In genomic region chr2:231012471-231012870, GRCh38 we compare ENCODE assay signal across 25 cellular contexts. TPM values are rescaled to one million over a fixed set of nuclear protein-coding genes. Genes with fewer than 3 reads are reported as not detected.
"Had no signal": no experiment of that assay in that cellular context is flagged by ENCODE, and none has a peak within 500 bp of the region (broad histone marks: within the 10 kb centered on the region; RNA-seq: fewer than 3 reads in every experiment).

No MANE protein-coding gene starts in this region.

- H3K9me3 ChIP-seq: esophagus squamous epithelium, gastroesophageal sphincter, ovary, psoas muscle, testis, tibial nerve had no signal

- H3K4me2 ChIP-seq: neural progenitor cell had no signal

- ATAC-seq: effector memory CD8-positive, alpha-beta T cell; gastroesophageal sphincter; natural killer cell treated with Interleukin-12 subunit alpha and Interleukin-12 subunit beta and Interleukin-15 and Interleukin-18, amount 100 ng/mL, for 72 hours; psoas muscle; sciatic nerve; stimulated activated naive B cell treated with anti-CD40 and anti-IgM and Interleukin-4, amounts not matched to agents 10 μg/mL and 1 μg/mL and 100 μg/mL, for 72 hours; stimulated activated naive CD8-positive, alpha-beta T cell treated with anti-CD3 and anti-CD28 coated beads, Interleukin-15, amount 100 ng/mL, for 72 hours had no signal

- H2AFZ ChIP-seq: neural progenitor cell had no signal

- H3K4me1 Mint-ChIP-seq: stimulated activated naive B cell treated with anti-CD40 and anti-IgM and Interleukin-4, amounts not matched to agents 10 μg/mL and 1 μg/mL and 100 μg/mL, for 72 hours; stimulated activated naive CD8-positive, alpha-beta T cell treated with anti-CD3 and anti-CD28 coated beads, Interleukin-15, amount 100 ng/mL, for 72 hours had no signal

- H3K4me3 ChIP-seq: esophagus squamous epithelium, gastroesophageal sphincter, neural progenitor cell, ovary, psoas muscle, testis, tibial nerve had no signal

- H3K27ac Mint-ChIP-seq: dendritic cell treated with granulocyte-macrophage colony-stimulating factor and Interleukin-4, amounts not matched to agents 40 ng/mL and 50 ng/mL, for 4 days; effector memory CD8-positive, alpha-beta T cell; natural killer cell treated with Interleukin-12 subunit alpha and Interleukin-12 subunit beta and Interleukin-15 and Interleukin-18, amount 100 ng/mL, for 72 hours; stimulated activated naive B cell treated with anti-CD40 and anti-IgM and Interleukin-4, amounts not matched to agents 10 μg/mL and 1 μg/mL and 100 μg/mL, for 72 hours; stimulated activated naive CD8-positive, alpha-beta T cell treated with anti-CD3 and anti-CD28 coated beads, Interleukin-15, amount 100 ng/mL, for 72 hours had no signal

- H3K9me3 Mint-ChIP-seq: dendritic cell treated with granulocyte-macrophage colony-stimulating factor and Interleukin-4, amounts not matched to agents 40 ng/mL and 50 ng/mL, for 4 days; effector memory CD8-positive, alpha-beta T cell; natural killer cell treated with Interleukin-12 subunit alpha and Interleukin-12 subunit beta and Interleukin-15 and Interleukin-18, amount 100 ng/mL, for 72 hours; neural progenitor cell; stimulated activated naive B cell treated with anti-CD40 and anti-IgM and Interleukin-4, amounts not matched to agents 10 μg/mL and 1 μg/mL and 100 μg/mL, for 72 hours; stimulated activated naive CD8-positive, alpha-beta T cell treated with anti-CD3 and anti-CD28 coated beads, Interleukin-15, amount 100 ng/mL, for 72 hours had no signal

- H3K4me3 Mint-ChIP-seq: dendritic cell treated with granulocyte-macrophage colony-stimulating factor and Interleukin-4, amounts not matched to agents 40 ng/mL and 50 ng/mL, for 4 days; effector memory CD8-positive, alpha-beta T cell; natural killer cell treated with Interleukin-12 subunit alpha and Interleukin-12 subunit beta and Interleukin-15 and Interleukin-18, amount 100 ng/mL, for 72 hours; neural progenitor cell; stimulated activated naive B cell treated with anti-CD40 and anti-IgM and Interleukin-4, amounts not matched to agents 10 μg/mL and 1 μg/mL and 100 μg/mL, for 72 hours; stimulated activated naive CD8-positive, alpha-beta T cell treated with anti-CD3 and anti-CD28 coated beads, Interleukin-15, amount 100 ng/mL, for 72 hours had no signal

- H3K27me3 ChIP-seq: neural progenitor cell, ovary, testis had no signal

- H3K36me3 ChIP-seq: esophagus squamous epithelium, gastroesophageal sphincter, neural progenitor cell, ovary, tibial nerve had no signal

- H3K4me1 ChIP-seq: gastroesophageal sphincter, neural progenitor cell, psoas muscle, testis had no signal

- H3K27ac ChIP-seq: esophagus squamous epithelium, gastroesophageal sphincter, neural progenitor cell, ovary, psoas muscle, testis, tibial nerve had no signal

- DNase-seq: effector memory CD8-positive, alpha-beta T cell; esophagus squamous epithelium; foreskin fibroblast; hippocampal formation; kidney glomerular epithelial cell; ovary; psoas muscle; retina; stimulated activated CD4-positive, alpha-beta T cell treated with anti-CD3 and anti-CD28 coated beads, Interleukin-2, amount 100 ng/mL, for 24 hours; stimulated activated CD4-positive, alpha-beta T cell treated with anti-CD3 and anti-CD28 coated beads, Interleukin-4, amount 100 ng/mL, for 4 hours; stimulated activated naive B cell treated with anti-CD40 and anti-IgM and Interleukin-4, amounts not matched to agents 10 μg/mL and 1 μg/mL and 100 μg/mL, for 72 hours; stimulated activated naive CD8-positive, alpha-beta T cell treated with anti-CD3 and anti-CD28 coated beads, Interleukin-15, amount 100 ng/mL, for 72 hours; testis had no signal

- H3K9ac ChIP-seq: neural progenitor cell had no signal

- H3K36me3 Mint-ChIP-seq: natural killer cell treated with Interleukin-12 subunit alpha and Interleukin-12 subunit beta and Interleukin-15 and Interleukin-18, amount 100 ng/mL, for 72 hours; neural progenitor cell; stimulated activated naive B cell treated with anti-CD40 and anti-IgM and Interleukin-4, amounts not matched to agents 10 μg/mL and 1 μg/mL and 100 μg/mL, for 72 hours had no signal

RNA-seq across cellular contexts. Expression of gene SPATA3, which starts 16.6 kb away (rescaled TPM):
- total RNA-seq: epithelial cell of proximal tubule, esophagus squamous epithelium, gastroesophageal sphincter, mucosa of gallbladder, myocyte, ovary, psoas muscle, sciatic nerve, skeletal muscle tissue, subcutaneous adipose tissue, tibial nerve, ureter had no signal
- polyA plus RNA-seq: ovary, psoas muscle had no signal

RNA-seq across cellular contexts. Expression of gene C2orf72, which starts 24.9 kb away (rescaled TPM):
- total RNA-seq: myocyte had no signal
